9 cellular contexts compared by ENCODE assay signal in the genomic region with DNA sequence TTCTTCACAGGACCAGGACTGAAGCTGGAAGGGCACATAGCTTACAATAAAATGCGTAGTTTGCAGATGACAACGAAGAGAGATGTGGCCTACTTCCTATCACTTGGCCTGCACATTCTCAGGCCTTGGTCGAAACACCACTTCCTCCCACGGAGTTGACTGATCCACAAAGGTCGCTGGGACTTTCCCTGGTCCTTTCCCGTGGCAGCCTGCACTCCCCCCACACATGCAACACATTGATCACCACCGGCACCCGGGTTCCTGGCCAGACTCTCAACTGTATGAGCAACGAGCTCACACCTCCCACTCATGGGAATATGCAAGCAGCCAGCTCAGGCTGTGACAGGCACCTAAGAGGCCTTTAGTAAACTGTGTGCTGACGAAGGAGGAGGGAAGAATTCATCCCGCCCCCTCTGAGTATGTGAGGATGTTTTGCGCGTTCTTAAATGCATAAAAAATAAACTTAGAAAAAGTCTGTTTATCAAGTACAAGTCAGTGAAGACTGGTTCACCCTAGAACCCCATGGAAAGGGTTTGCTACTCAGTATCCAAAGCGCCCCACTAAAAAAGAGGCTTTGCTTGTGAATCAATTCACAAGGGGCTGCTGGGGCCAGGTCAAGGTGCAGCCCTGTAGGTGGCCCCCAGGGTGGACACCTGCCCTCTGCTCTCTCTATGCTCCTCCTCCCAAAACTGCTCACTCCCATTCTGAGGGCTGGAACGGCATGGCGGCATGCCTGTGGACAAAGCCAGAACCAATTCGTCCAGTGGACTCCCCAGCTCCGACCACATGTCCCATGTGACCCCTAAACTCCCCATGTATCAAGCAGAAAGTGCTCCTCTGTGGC.
DNase-seq lines count a peak whose midpoint lies in the region; ATAC-seq and TF ChIP-seq lines count a peak whose summit lies in the region.
"Had no signal": no experiment of that assay in that cellular context is flagged by ENCODE, and none has a peak within 500 bp of the region (broad histone marks: within the 10 kb centered on the region; RNA-seq: fewer than 3 reads in every experiment).

No MANE protein-coding gene starts in this region.

- H3K4me3 ChIP-seq in ovary, result no peak overlapping the region
- H3K4me3 ChIP-seq: cardiac muscle cell had no signal

- intact Hi-C loops in ovary (cut with DNase I), result no loop called here

- H3K27me3 ChIP-seq in ovary, result no peaks in the 10 kb centered on the region
- H3K27me3 ChIP-seq: cardiac muscle cell had no signal

- peaks cover 42% of the 10 kb centered on the region for H3K36me3 Mint-ChIP-seq in activated naive CD8-positive, alpha-beta T cell treated with anti-CD3 and anti-CD28 coated beads, Interleukin-2, amount 50 U/mL, for 24 hours (ENCODE audit: low read depth)

- H3K27ac Mint-ChIP-seq in activated naive CD8-positive, alpha-beta T cell treated with anti-CD3 and anti-CD28 coated beads, Interleukin-2, amount 50 U/mL, for 24 hours, result peak overlapping the region; percentile 98

- H3K4me1 ChIP-seq in ovary (ENCODE audit: insufficient read depth), result no peaks in the 10 kb centered on the region

- no peaks in the 10 kb centered on the region for H3K9me3 ChIP-seq in ovary

- peaks cover 20% of the 10 kb centered on the region for H3K9me3 Mint-ChIP-seq in activated naive CD8-positive, alpha-beta T cell treated with anti-CD3 and anti-CD28 coated beads, Interleukin-2, amount 50 U/mL, for 24 hours

- no peak overlapping the region for H3K27ac ChIP-seq in ovary
- H3K27ac ChIP-seq: cardiac muscle cell had no signal

- H3K36me3 ChIP-seq in ovary, result no peaks in the 10 kb centered on the region
- H3K36me3 ChIP-seq: cardiac muscle cell had no signal

- TF ChIP-seq CTCF in ovary (IDR thresholded peaks at IDR 0.05), result no peak

- TF ChIP-seq POLR2A in ovary (IDR thresholded peaks at IDR 0.05), result no peak

- 73 to 79% (median 77%) methylated on average over 18 of the region's 18 CpGs for WGBS in ovary, 3 donors

- ATAC-seq in GM21786 (IDR thresholded peaks at IDR 0.05; ENCODE audit: unreplicated experiment), result peak; percentile 95
- ATAC-seq in activated naive CD8-positive, alpha-beta T cell treated with anti-CD3 and anti-CD28 coated beads, Interleukin-2, amount 50 U/mL, for 24 hours, result peak; percentile 96

- TF ChIP-seq EP300 in ovary (IDR thresholded peaks at IDR 0.05), result no peak

- DNase-seq in Daoy (ENCODE audit: low read depth) (peak; percentile 13), T follicular helper cell (ENCODE audit: low read depth) (peak; percentile 39), NCI-H510A treated with DMSO at 0.1 percent for 48 hours (lab: John Stamatoyannopoulos, UW) (no peak), ovary (no peak), GDM1 (lab: John Stamatoyannopoulos, UW) (no peak)
- peak; percentile 87 for DNase-seq in activated naive CD8-positive, alpha-beta T cell treated with anti-CD3 and anti-CD28 coated beads, Interleukin-2, amount 50 U/mL, for 24 hours
- DNase-seq in stimulated activated CD4-positive, alpha-beta T cell treated with anti-CD3 and anti-CD28 coated beads, Interleukin-12 subunit alpha, Interleukin-12 subunit beta, amount 100 ng/mL, for 48 hours (ENCODE audit: low read depth in 2 of 3, low spot score in 1 of 3), result peak; percentile 83 to 93 (median 89)

- H3K4me1 Mint-ChIP-seq in activated naive CD8-positive, alpha-beta T cell treated with anti-CD3 and anti-CD28 coated beads, Interleukin-2, amount 50 U/mL, for 24 hours, result peaks cover 41% of the 10 kb centered on the region

- peak overlapping the region; percentile 68 for H3K4me3 Mint-ChIP-seq in activated naive CD8-positive, alpha-beta T cell treated with anti-CD3 and anti-CD28 coated beads, Interleukin-2, amount 50 U/mL, for 24 hours

- H3K27me3 Mint-ChIP-seq in activated naive CD8-positive, alpha-beta T cell treated with anti-CD3 and anti-CD28 coated beads, Interleukin-2, amount 50 U/mL, for 24 hours, result no peaks in the 10 kb centered on the region

Comparison
In these comparisons a context has a peak if more than half of its experiments do, and no peak if none do; other contexts are left out.
1. DNase-seq: peak in Daoy (single experiment), T follicular helper cell (single experiment), activated naive CD8-positive, alpha-beta T cell treated with anti-CD3 and anti-CD28 coated beads, Interleukin-2, amount 50 U/mL, for 24 hours (single experiment) and stimulated activated CD4-positive, alpha-beta T cell treated with anti-CD3 and anti-CD28 coated beads, Interleukin-12 subunit alpha, Interleukin-12 subunit beta, amount 100 ng/mL, for 48 hours (3 of 3); none in NCI-H510A treated with DMSO at 0.1 percent for 48 hours (single experiment), ovary (0 of 5) and GDM1 (single experiment).